Comparison of ENCODE assay signal across 29 cellular contexts in genomic region chr9:33695856-33696255, GRCh38.
"Had no signal": no experiment of that assay in that cellular context is flagged by ENCODE, and none has a peak within 500 bp of the region (broad histone marks: within the 10 kb centered on the region; RNA-seq: fewer than 3 reads in every experiment).

No MANE protein-coding gene starts in this region.

- H3K4me1 ChIP-seq: neural progenitor cell, parathyroid adenoma, right lobe of liver, sigmoid colon, suprapubic skin, testis, transverse colon, upper lobe of right lung, uterus had no signal

- H3K36me3 ChIP-seq: neural progenitor cell, ovary, right lobe of liver, sigmoid colon, suprapubic skin, tibial artery, transverse colon, upper lobe of right lung, uterus had no signal

- DNase-seq: natural killer cell; occipital lobe; ovary; posterior cingulate gyrus; psoas muscle; right cardiac atrium; right lobe of liver; sigmoid colon; small intestine; stimulated activated CD4-positive, alpha-beta T cell treated with anti-CD3 and anti-CD28 coated beads, Interleukin-15, amount 100 ng/mL, for 24 hours; stimulated activated CD4-positive, alpha-beta T cell treated with anti-CD3 and anti-CD28 coated beads, Interleukin-4, amount 100 ng/mL, for 1 hour; stimulated activated CD4-positive, alpha-beta T cell treated with anti-CD3 and anti-CD28 coated beads, Interleukin-4, amount 100 ng/mL, for 4 hours; stimulated activated CD8-positive, alpha-beta memory T cell treated with anti-CD3 and anti-CD28 coated beads, Interleukin-4, amount 100 ng/mL, for 48 hours; stimulated activated naive CD4-positive, alpha-beta T cell; stimulated activated naive CD8-positive, alpha-beta T cell treated with anti-CD3 and anti-CD28 coated beads, Interleukin-15, amount 100 ng/mL, for 72 hours; stimulated activated naive CD8-positive, alpha-beta T cell treated with anti-CD3 and anti-CD28 coated beads, Interleukin-15, Interleukin-2, amounts not matched to agents 100 U/mL and 50 U/mL, for 24 hours; substantia nigra; testis; tibial artery; transverse colon; upper lobe of right lung; uterus had no signal

- H3K4me3 ChIP-seq: neural progenitor cell, ovary, psoas muscle, right lobe of liver, sigmoid colon, suprapubic skin, testis, tibial artery, transverse colon, upper lobe of right lung, uterus had no signal

- H3K27ac Mint-ChIP-seq: natural killer cell; nephron; neural progenitor cell; progenitor cell of endocrine pancreas; stimulated activated memory B cell treated with anti-CD40 and anti-IgM and Interleukin-4, amounts not matched to agents 10 μg/mL and 1 μg/mL and 100 μg/mL, for 72 hours; stimulated activated naive CD8-positive, alpha-beta T cell treated with anti-CD3 and anti-CD28 coated beads, Interleukin-15, amount 100 ng/mL, for 72 hours; type B pancreatic cell had no signal

- H3K4me3 Mint-ChIP-seq: natural killer cell; nephron; neural progenitor cell; stimulated activated memory B cell treated with anti-CD40 and anti-IgM and Interleukin-4, amounts not matched to agents 10 μg/mL and 1 μg/mL and 100 μg/mL, for 72 hours; stimulated activated naive CD8-positive, alpha-beta T cell treated with anti-CD3 and anti-CD28 coated beads, Interleukin-15, amount 100 ng/mL, for 72 hours; type B pancreatic cell had no signal

- H3K36me3 Mint-ChIP-seq: natural killer cell; stimulated activated memory B cell treated with anti-CD40 and anti-IgM and Interleukin-4, amounts not matched to agents 10 μg/mL and 1 μg/mL and 100 μg/mL, for 72 hours; type B pancreatic cell had no signal

- H3K4me1 Mint-ChIP-seq: nephron had no signal

- H2AFZ ChIP-seq: neural progenitor cell, parathyroid adenoma had no signal

- H3K9me3 Mint-ChIP-seq: natural killer cell; nephron; neural progenitor cell; stimulated activated memory B cell treated with anti-CD40 and anti-IgM and Interleukin-4, amounts not matched to agents 10 μg/mL and 1 μg/mL and 100 μg/mL, for 72 hours; stimulated activated naive CD8-positive, alpha-beta T cell treated with anti-CD3 and anti-CD28 coated beads, Interleukin-15, amount 100 ng/mL, for 72 hours; type B pancreatic cell had no signal

- H3K79me2 ChIP-seq: parathyroid adenoma had no signal

- H3K27ac ChIP-seq: neural progenitor cell, ovary, parathyroid adenoma, psoas muscle, right lobe of liver, sigmoid colon, suprapubic skin, testis, tibial artery, transverse colon, upper lobe of right lung, uterus had no signal

- H3K27me3 ChIP-seq: neural progenitor cell, ovary, right lobe of liver, sigmoid colon, testis, tibial artery, transverse colon, upper lobe of right lung, uterus had no signal

- H3K27me3 Mint-ChIP-seq: type B pancreatic cell had no signal

- H3K4me2 ChIP-seq: neural progenitor cell had no signal

- ATAC-seq: natural killer cell; psoas muscle; right cardiac atrium; right lobe of liver; stimulated activated memory B cell treated with anti-CD40 and anti-IgM and Interleukin-4, amounts not matched to agents 10 μg/mL and 1 μg/mL and 100 μg/mL, for 72 hours; stimulated activated naive CD8-positive, alpha-beta T cell treated with anti-CD3 and anti-CD28 coated beads, Interleukin-15, amount 100 ng/mL, for 72 hours; stimulated activated naive CD8-positive, alpha-beta T cell treated with anti-CD3 and anti-CD28 coated beads, Interleukin-15, Interleukin-2, amounts not matched to agents 100 U/mL and 50 U/mL, for 24 hours; upper lobe of right lung had no signal
